Comparison of ENCODE assay signal across 19 cellular contexts in genomic region chr13:105220063-105220462, GRCh38.
"Had no signal": no experiment of that assay in that cellular context is flagged by ENCODE, and none has a peak within 500 bp of the region (broad histone marks: within the 10 kb centered on the region; RNA-seq: fewer than 3 reads in every experiment).

No MANE protein-coding gene starts in this region.

- H3K4me1 ChIP-seq: esophagus squamous epithelium, heart left ventricle, prostate gland, suprapubic skin, transverse colon, vagina had no signal

- H3K9me3 ChIP-seq: esophagus squamous epithelium, heart left ventricle, prostate gland, suprapubic skin, transverse colon, vagina had no signal

- H3K27ac ChIP-seq: esophagus squamous epithelium, heart left ventricle, prostate gland, suprapubic skin, transverse colon, vagina had no signal

- H3K4me3 Mint-ChIP-seq: activated T-helper 17 cell treated with anti-CD3 and anti-CD28 coated beads, Interleukin-2, amount 50 U/mL, for 72 hours; effector memory CD8-positive, alpha-beta T cell; stimulated activated naive CD8-positive, alpha-beta T cell treated with anti-CD3 and anti-CD28 coated beads, Interleukin-15, amount 100 ng/mL, for 72 hours; T-helper 2 cell treated with Interferon-gamma antibody and Interleukin-4, amounts not matched to agents 5 μg/mL and 100 μg/mL, for 36 hours had no signal

- H3K4me1 Mint-ChIP-seq: activated T-helper 17 cell treated with anti-CD3 and anti-CD28 coated beads, Interleukin-2, amount 50 U/mL, for 72 hours; stimulated activated naive CD8-positive, alpha-beta T cell treated with anti-CD3 and anti-CD28 coated beads, Interleukin-15, amount 100 ng/mL, for 72 hours had no signal

- H3K27me3 ChIP-seq: esophagus squamous epithelium, heart left ventricle, suprapubic skin, transverse colon, vagina had no signal

- H3K4me2 ChIP-seq: smooth muscle cell had no signal

- DNase-seq: activated CD4-positive, alpha-beta T cell treated with anti-CD3 and anti-CD28 coated beads, Interleukin-2, amount 50 U/mL, for 48 hours; activated naive CD4-positive, alpha-beta T cell; aorta; effector memory CD8-positive, alpha-beta T cell; esophagus squamous epithelium; heart left ventricle; kidney glomerular epithelial cell; left ventricle myocardium superior; right cardiac atrium; stimulated activated CD4-positive, alpha-beta T cell treated with anti-CD3 and anti-CD28 coated beads, Interleukin-4, amount 100 ng/mL, for 1 hour; stimulated activated naive CD8-positive, alpha-beta T cell treated with anti-CD3 and anti-CD28 coated beads, Interleukin-15, amount 100 ng/mL, for 72 hours; transverse colon had no signal

- FAIRE-seq: TTC549 had no signal

- H3K27ac Mint-ChIP-seq: activated T-helper 17 cell treated with anti-CD3 and anti-CD28 coated beads, Interleukin-2, amount 50 U/mL, for 72 hours; effector memory CD8-positive, alpha-beta T cell; stimulated activated naive CD8-positive, alpha-beta T cell treated with anti-CD3 and anti-CD28 coated beads, Interleukin-15, amount 100 ng/mL, for 72 hours; T-helper 2 cell treated with Interferon-gamma antibody and Interleukin-4, amounts not matched to agents 5 μg/mL and 100 μg/mL, for 36 hours had no signal

- H3K36me3 ChIP-seq: esophagus squamous epithelium, heart left ventricle, prostate gland, suprapubic skin, transverse colon, vagina had no signal

- H3K4me3 ChIP-seq: esophagus squamous epithelium, heart left ventricle, prostate gland, smooth muscle cell, suprapubic skin, transverse colon, vagina had no signal

- H3K27me3 Mint-ChIP-seq: effector memory CD8-positive, alpha-beta T cell; stimulated activated naive CD8-positive, alpha-beta T cell treated with anti-CD3 and anti-CD28 coated beads, Interleukin-15, amount 100 ng/mL, for 72 hours had no signal

- H3K9me3 Mint-ChIP-seq: activated T-helper 17 cell treated with anti-CD3 and anti-CD28 coated beads, Interleukin-2, amount 50 U/mL, for 72 hours; effector memory CD8-positive, alpha-beta T cell; stimulated activated naive CD8-positive, alpha-beta T cell treated with anti-CD3 and anti-CD28 coated beads, Interleukin-15, amount 100 ng/mL, for 72 hours; T-helper 2 cell treated with Interferon-gamma antibody and Interleukin-4, amounts not matched to agents 5 μg/mL and 100 μg/mL, for 36 hours had no signal

- ATAC-seq: activated T-helper 17 cell treated with anti-CD3 and anti-CD28 coated beads, Interleukin-2, amount 50 U/mL, for 72 hours; effector memory CD8-positive, alpha-beta T cell; heart left ventricle; left ventricle myocardium superior; right cardiac atrium; stimulated activated naive CD8-positive, alpha-beta T cell treated with anti-CD3 and anti-CD28 coated beads, Interleukin-15, amount 100 ng/mL, for 72 hours had no signal
